In the genomic region with DNA sequence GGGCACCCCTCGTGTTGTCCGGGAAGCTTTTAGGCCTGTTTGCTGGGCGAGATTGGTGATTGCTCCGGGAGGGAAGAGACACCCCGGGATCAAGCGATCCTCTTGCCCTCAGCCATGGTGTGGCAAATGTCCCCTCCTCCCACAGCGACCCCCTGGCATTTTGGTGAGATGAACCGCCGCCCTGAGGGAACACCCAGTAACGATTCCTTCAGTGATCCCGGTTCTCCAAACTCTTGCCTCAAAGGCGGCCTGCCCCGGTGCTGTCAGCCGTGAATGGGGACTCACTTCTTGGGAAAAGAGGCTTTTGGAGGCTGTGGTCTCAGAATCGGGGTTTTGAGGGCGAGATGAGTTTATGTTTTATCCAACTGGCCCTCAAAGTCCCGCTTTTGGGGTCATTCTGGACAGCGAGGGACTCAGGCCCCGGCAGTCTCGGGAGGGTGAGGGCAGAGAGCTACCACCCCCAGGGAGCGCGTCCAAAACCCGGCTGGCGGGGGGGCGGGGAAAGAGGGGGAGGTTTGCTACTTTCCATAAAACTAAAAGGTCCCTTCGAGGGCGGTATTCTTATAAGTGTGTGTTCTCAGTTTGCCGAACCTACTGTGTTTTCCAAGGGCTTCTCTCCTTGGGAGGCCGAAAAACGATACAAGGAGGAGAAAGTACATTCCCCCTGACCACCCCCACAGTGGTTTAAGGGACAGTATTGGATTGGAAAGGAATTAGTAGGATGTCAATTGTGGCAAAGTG, we compare ENCODE assay signal across 1 cellular context.
TF ChIP-seq lines count a peak whose summit lies in the region.

No MANE protein-coding gene starts in this region.

TF ChIP-seq in HepG2, 621 proteins besides CTCF, POLR2A, EP300 and RAD21 (continued from another document):
- TF ChIP-seq ZNF142 (CRISPR knock-in tag; IDR thresholded peaks at IDR 0.05) (peak; percentile 43; the same call in 1 of the 2 replicates), KDM5B (CRISPR knock-in tag; IDR thresholded peaks at IDR 0.05; ENCODE audit: borderline replicate concordance) (peak; percentile 49; the same call in 1 of the 2 replicates), PHF21A (CRISPR knock-in tag; IDR thresholded peaks at IDR 0.05) (peak; percentile 26; the same call in 1 of the 2 replicates), ZNF460 (CRISPR knock-in tag; IDR thresholded peaks at IDR 0.05; ENCODE audit: borderline replicate concordance) (no peak), GZF1 (CRISPR knock-in tag; IDR thresholded peaks at IDR 0.05) (peak; percentile 43; the same call in 1 of the 2 replicates), ZFP90 (CRISPR knock-in tag; IDR thresholded peaks at IDR 0.05; ENCODE audit: borderline replicate concordance) (peak; percentile 45; the same call in 1 of the 2 replicates), NRL (CRISPR knock-in tag; IDR thresholded peaks at IDR 0.05; ENCODE audit: borderline replicate concordance) (peak; percentile 50; the same call in 1 of the 2 replicates), ARID4A (CRISPR knock-in tag; IDR thresholded peaks at IDR 0.05; ENCODE audit: borderline replicate concordance) (peak; percentile 6; the same call in 1 of the 2 replicates), POLR2G (IDR thresholded peaks at IDR 0.05; ENCODE audit: low read depth, low read length) (0 out of 2 replicates have a peak, but pooled peaks have one; percentile 8)
- TF ChIP-seq, protein P1, sequence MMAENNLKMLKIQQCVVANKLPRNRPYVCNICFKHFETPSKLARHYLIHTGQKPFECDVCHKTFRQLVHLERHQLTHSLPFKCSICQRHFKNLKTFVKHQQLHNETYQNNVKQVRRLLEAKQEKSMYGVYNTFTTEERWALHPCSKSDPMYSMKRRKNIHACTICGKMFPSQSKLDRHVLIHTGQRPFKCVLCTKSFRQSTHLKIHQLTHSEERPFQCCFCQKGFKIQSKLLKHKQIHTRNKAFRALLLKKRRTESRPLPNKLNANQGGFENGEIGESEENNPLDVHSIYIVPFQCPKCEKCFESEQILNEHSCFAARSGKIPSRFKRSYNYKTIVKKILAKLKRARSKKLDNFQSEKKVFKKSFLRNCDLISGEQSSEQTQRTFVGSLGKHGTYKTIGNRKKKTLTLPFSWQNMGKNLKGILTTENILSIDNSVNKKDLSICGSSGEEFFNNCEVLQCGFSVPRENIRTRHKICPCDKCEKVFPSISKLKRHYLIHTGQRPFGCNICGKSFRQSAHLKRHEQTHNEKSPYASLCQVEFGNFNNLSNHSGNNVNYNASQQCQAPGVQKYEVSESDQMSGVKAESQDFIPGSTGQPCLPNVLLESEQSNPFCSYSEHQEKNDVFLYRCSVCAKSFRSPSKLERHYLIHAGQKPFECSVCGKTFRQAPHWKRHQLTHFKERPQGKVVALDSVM (CRISPR knock-in tag; IDR thresholded peaks at IDR 0.05): peak; percentile 36
